ENCODE assay signal across 19 cellular contexts in the genomic region with DNA sequence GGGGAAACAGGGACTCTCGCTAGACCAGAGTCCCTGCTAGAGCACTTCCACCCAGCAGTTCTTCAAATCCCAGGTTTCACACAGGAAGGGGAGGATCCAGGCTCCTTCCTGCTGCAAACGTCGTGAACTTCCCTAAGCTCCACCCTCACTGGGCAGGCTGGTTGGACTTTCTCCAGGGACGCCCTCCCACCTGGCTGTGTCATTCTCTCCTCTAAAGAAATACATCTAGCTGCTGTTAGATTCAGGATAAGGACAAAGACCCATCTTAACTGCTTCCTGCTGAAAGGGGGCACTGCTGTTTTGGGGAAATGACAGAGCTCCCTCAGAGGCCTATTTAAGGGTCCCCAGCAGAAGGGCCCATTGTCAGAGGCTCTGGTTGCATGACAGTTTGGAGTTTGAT.
DNase-seq lines count a peak whose midpoint lies in the region; ATAC-seq and TF ChIP-seq lines count a peak whose summit lies in the region.
"Had no signal": no experiment of that assay in that cellular context is flagged by ENCODE, and none has a peak within 500 bp of the region (broad histone marks: within the 10 kb centered on the region; RNA-seq: fewer than 3 reads in every experiment).

No MANE protein-coding gene starts in this region.

- H3K36me3 ChIP-seq in A673 (ENCODE audit: insufficient read depth, low read length, poor library complexity, severe bottlenecking): no peaks in the 10 kb centered on the region
- H3K36me3 ChIP-seq: MG63 had no signal

- intact Hi-C loops in A673 (cut with micrococcal nuclease; ENCODE audit: unreplicated experiment): no loop called here

- no peak for ATAC-seq in HG03159 (IDR thresholded peaks at IDR 0.05; ENCODE audit: unreplicated experiment)
- ATAC-seq: GM12878; mucosa of descending colon; stimulated activated memory B cell treated with anti-CD40 and anti-IgM and Interleukin-4, amounts not matched to agents 10 μg/mL and 1 μg/mL and 100 μg/mL, for 72 hours; T-cell had no signal

- CTCF ChIA-PET in A673 (lab: Charles Lee): no interaction called here

- no TSS peak for BruUV-seq in A673 (replicated peaks; lab: Mats Ljungman, UMichigan)

- H3K4me3 ChIP-seq in A673 (ENCODE audit: low read depth, low read length, poor library complexity, severe bottlenecking): no peak overlapping the region
- H3K4me3 ChIP-seq: GM12878, MG63, mucosa of descending colon had no signal

- POLR2A ChIA-PET in A673 (lab: Charles Lee; ENCODE audit: low non-redundant PET): no interaction called here

- TF ChIP-seq CTCF in A673 (conservative IDR thresholded peaks at IDR 0.05; ENCODE audit: low read depth, low read length): no peak

- no peaks in the 10 kb centered on the region for H3K9me3 ChIP-seq in A673 (ENCODE audit: low read depth, low read length, poor library complexity, severe bottlenecking)
- H3K9me3 ChIP-seq: MG63 had no signal

- no peaks in the 10 kb centered on the region for H3K4me1 ChIP-seq in A673 (ENCODE audit: insufficient read depth, low read length, poor library complexity, severe bottlenecking)

- H3K27ac ChIP-seq in A673 (ENCODE audit: low read depth, low read length, poor library complexity, severe bottlenecking): no peak overlapping the region

- H3K27me3 ChIP-seq in A673 (replicated peaks; ENCODE audit: insufficient read depth, low read depth, low read length, poor library complexity): no peaks in the 10 kb centered on the region
- H3K27me3 ChIP-seq: MG63 had no signal

- DNase-seq in A673 (ENCODE audit: low spot score) (peak; percentile 41), HT-29 (ENCODE audit: low spot score) (peak; percentile 10), UCSD-AML1 (lab: John Stamatoyannopoulos, UW; ENCODE audit: unreplicated experiment) (peak; percentile 19), iPS-NIHi11 (ENCODE audit: low spot score) (peak; percentile 23), NCI-H1105 (lab: John Stamatoyannopoulos, UW) (no peak), DMS53 (lab: John Stamatoyannopoulos, UW) (no peak)
- DNase-seq in activated CD4-positive, alpha-beta T cell treated with anti-CD3 and anti-CD28 coated beads, Interleukin-2, amount 50 U/mL, for 48 hours: no peak
- DNase-seq: activated naive CD4-positive, alpha-beta T cell treated with anti-CD3 and anti-CD28 coated beads for 36 hours; anterior cingulate cortex; GF-D8; left cardiac atrium; MG63; mucosa of descending colon; NCI-H2029 treated with DMSO at 0.1 percent for 48 hours; NCI-H446; T-cell had no signal

Comparison
In these comparisons a context has a peak if more than half of its experiments do, and no peak if none do; other contexts are left out.
1. DNase-seq: peak in A673 (single experiment), HT-29 (single experiment), UCSD-AML1 (single experiment) and iPS-NIHi11 (single experiment); none in NCI-H1105 (single experiment), activated CD4-positive, alpha-beta T cell treated with anti-CD3 and anti-CD28 coated beads, Interleukin-2, amount 50 U/mL, for 48 hours (0 of 2) and DMS53 (single experiment).